Comparison of ENCODE assay signal across 16 cellular contexts in the genomic region with DNA sequence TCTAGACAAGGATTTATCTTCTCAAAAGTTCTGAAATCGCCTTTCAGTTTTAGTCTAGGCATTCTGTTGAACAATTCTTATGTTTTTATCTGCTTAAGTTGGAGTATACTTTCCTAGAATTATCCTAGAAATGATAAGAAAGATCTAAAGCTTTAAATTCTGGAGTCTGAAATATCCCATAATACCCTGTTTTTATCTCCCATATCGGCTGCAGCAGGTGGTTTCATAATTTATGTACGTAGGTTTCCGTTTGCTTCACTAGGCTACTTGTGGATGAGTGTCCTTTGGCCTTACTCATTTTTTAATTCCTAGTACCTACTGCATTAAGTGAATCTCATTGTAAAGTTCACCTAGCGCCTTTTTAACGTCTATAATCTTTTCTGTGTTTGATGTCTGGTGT.
"Had no signal": no experiment of that assay in that cellular context is flagged by ENCODE, and none has a peak within 500 bp of the region (broad histone marks: within the 10 kb centered on the region; RNA-seq: fewer than 3 reads in every experiment).

No MANE protein-coding gene starts in this region.

- H3K27ac Mint-ChIP-seq: activated T-helper 1 cell treated with anti-CD3 and anti-CD28 coated beads, Interleukin-12 subunit alpha, Interleukin-12 subunit beta, Interleukin-2, Interleukin-4 antibody, amounts not matched to agents 30 ng/mL and 10 ng/mL and 1 ng/mL, durations not matched to agents 14 hours and 24 hours and 36 hours; natural killer cell treated with Interleukin-12 subunit alpha and Interleukin-12 subunit beta and Interleukin-15 and Interleukin-18, amount 100 ng/mL, for 72 hours had no signal

- H3K27me3 Mint-ChIP-seq: natural killer cell treated with Interleukin-12 subunit alpha and Interleukin-12 subunit beta and Interleukin-15 and Interleukin-18, amount 100 ng/mL, for 72 hours had no signal

- DNase-seq: activated CD4-positive, alpha-beta T cell treated with anti-CD3 and anti-CD28 coated beads, Interleukin-2, amount 50 U/mL, for 4 hours; activated CD4-positive, CD25-positive, alpha-beta regulatory T cell treated with anti-CD3 and anti-CD28 coated beads, Interleukin-2, amount 50 U/mL, for 72 hours; adrenal gland; cerebellar nuclear complex; cortex of kidney; erythroblast; lower lobe of right lung; right lobe of liver; stimulated activated CD4-positive, alpha-beta T cell treated with anti-CD3 and anti-CD28 coated beads, Interleukin-4, amount 100 ng/mL, for 24 hours; stimulated activated naive CD4-positive, alpha-beta T cell; substantia nigra; T-helper 1 cell; T1000; tibial artery had no signal

- H3K4me3 Mint-ChIP-seq: activated T-helper 1 cell treated with anti-CD3 and anti-CD28 coated beads, Interleukin-12 subunit alpha, Interleukin-12 subunit beta, Interleukin-2, Interleukin-4 antibody, amounts not matched to agents 30 ng/mL and 10 ng/mL and 1 ng/mL, durations not matched to agents 14 hours and 24 hours and 36 hours; natural killer cell treated with Interleukin-12 subunit alpha and Interleukin-12 subunit beta and Interleukin-15 and Interleukin-18, amount 100 ng/mL, for 72 hours had no signal

- ATAC-seq: lower lobe of right lung; natural killer cell treated with Interleukin-12 subunit alpha and Interleukin-12 subunit beta and Interleukin-15 and Interleukin-18, amount 100 ng/mL, for 72 hours; right lobe of liver had no signal

- H3K9me3 Mint-ChIP-seq: activated T-helper 1 cell treated with anti-CD3 and anti-CD28 coated beads, Interleukin-12 subunit alpha, Interleukin-12 subunit beta, Interleukin-2, Interleukin-4 antibody, amounts not matched to agents 30 ng/mL and 10 ng/mL and 1 ng/mL, durations not matched to agents 14 hours and 24 hours and 36 hours; natural killer cell treated with Interleukin-12 subunit alpha and Interleukin-12 subunit beta and Interleukin-15 and Interleukin-18, amount 100 ng/mL, for 72 hours had no signal

- H3K36me3 Mint-ChIP-seq: natural killer cell treated with Interleukin-12 subunit alpha and Interleukin-12 subunit beta and Interleukin-15 and Interleukin-18, amount 100 ng/mL, for 72 hours had no signal
